Comparison of ENCODE assay signal across 8 cellular contexts in genomic region chr12:32134144-32134888, GRCh38. TPM values are rescaled to one million over a fixed set of nuclear protein-coding genes. Genes with fewer than 3 reads are reported as not detected.
DNase-seq lines count a peak whose midpoint lies in the region; ATAC-seq lines count a peak whose summit lies in the region.

No MANE protein-coding gene starts in this region.

- intact Hi-C loops in activated CD4-positive, alpha-beta T cell treated with anti-CD3 and anti-CD28 coated beads, Interleukin-2, amount 10 ng/mL, durations not matched to agents 24 days and 14 days (cut with micrococcal nuclease): loop anchor here (1.0 to 10.0 kb wide), 6 partner anchors 27 to 476 kb away; partner anchors contain the start of genes AMN1 and ETFBKMT

- peaks cover 11% of the 10 kb centered on the region for H3K4me1 Mint-ChIP-seq in activated CD4-positive, alpha-beta T cell treated with anti-CD3 and anti-CD28 coated beads, Interleukin-2, amount 10 ng/mL, durations not matched to agents 24 days and 14 days

- peak overlapping the region; percentile 43 for H3K27ac Mint-ChIP-seq in activated CD4-positive, alpha-beta T cell treated with anti-CD3 and anti-CD28 coated beads, Interleukin-2, amount 10 ng/mL, durations not matched to agents 24 days and 14 days

- H3K9me3 Mint-ChIP-seq in activated CD4-positive, alpha-beta T cell treated with anti-CD3 and anti-CD28 coated beads, Interleukin-2, amount 10 ng/mL, durations not matched to agents 24 days and 14 days: no peaks in the 10 kb centered on the region

- H3K27me3 Mint-ChIP-seq in activated CD4-positive, alpha-beta T cell treated with anti-CD3 and anti-CD28 coated beads, Interleukin-2, amount 10 ng/mL, durations not matched to agents 24 days and 14 days: peaks cover 7% of the 10 kb centered on the region

- peak; percentile 75 for DNase-seq in activated effector memory CD4-positive, alpha-beta T cell treated with anti-CD3 and anti-CD28 coated beads, Interleukin-2, amount 50 U/mL, for 16 hours
- DNase-seq in activated effector memory CD4-positive, alpha-beta T cell treated with Interleukin-2 at 50 U/mL for 16 hours: no peak
- DNase-seq in activated CD4-positive, alpha-beta T cell treated with anti-CD3 and anti-CD28 coated beads, Interleukin-2, amount 10 ng/mL, durations not matched to agents 24 days and 14 days: peak; percentile 80
- DNase-seq in fibroblast of peridontal ligament (ENCODE audit: extremely low read depth) (peak; percentile 44), NCI-H1105 treated with DMSO at 0.1 percent for 48 hours (lab: John Stamatoyannopoulos, UW) (no peak), NCI-H1694 treated with DMSO at 0.1 percent for 48 hours (lab: John Stamatoyannopoulos, UW) (no peak)
- DNase-seq in stimulated activated naive CD8-positive, alpha-beta T cell treated with anti-CD3 and anti-CD28 coated beads, Interleukin-15, Interleukin-2, amounts not matched to agents 100 U/mL and 50 U/mL, for 24 hours: peak; percentile 67

- peaks cover 2% of the 10 kb centered on the region for H3K36me3 Mint-ChIP-seq in activated CD4-positive, alpha-beta T cell treated with anti-CD3 and anti-CD28 coated beads, Interleukin-2, amount 10 ng/mL, durations not matched to agents 24 days and 14 days (ENCODE audit: low read depth)

- peak overlapping the region; percentile 5 for H3K4me3 Mint-ChIP-seq in activated CD4-positive, alpha-beta T cell treated with anti-CD3 and anti-CD28 coated beads, Interleukin-2, amount 10 ng/mL, durations not matched to agents 24 days and 14 days

- ATAC-seq in HG03159 (IDR thresholded peaks at IDR 0.05; ENCODE audit: unreplicated experiment): peak; percentile 61
- ATAC-seq in stimulated activated naive CD8-positive, alpha-beta T cell treated with anti-CD3 and anti-CD28 coated beads, Interleukin-15, Interleukin-2, amounts not matched to agents 100 U/mL and 50 U/mL, for 24 hours: peak; percentile 98

RNA-seq across cellular contexts. Expression of gene BICD1, which starts 27.7 kb away (rescaled TPM):
- total RNA-seq in activated CD4-positive, alpha-beta T cell treated with anti-CD3 and anti-CD28 coated beads, Interleukin-2, amount 10 ng/mL, durations not matched to agents 24 days and 14 days: 16.0 and 18.2 TPM in 2 replicates

Comparison
In these comparisons a context has a peak if more than half of its experiments do, and no peak if none do; other contexts are left out.
1. DNase-seq: peak in activated effector memory CD4-positive, alpha-beta T cell treated with anti-CD3 and anti-CD28 coated beads, Interleukin-2, amount 50 U/mL, for 16 hours (single experiment), activated CD4-positive, alpha-beta T cell treated with anti-CD3 and anti-CD28 coated beads, Interleukin-2, amount 10 ng/mL, durations not matched to agents 24 days and 14 days (single experiment), fibroblast of peridontal ligament (single experiment) and stimulated activated naive CD8-positive, alpha-beta T cell treated with anti-CD3 and anti-CD28 coated beads, Interleukin-15, Interleukin-2, amounts not matched to agents 100 U/mL and 50 U/mL, for 24 hours (single experiment); none in activated effector memory CD4-positive, alpha-beta T cell treated with Interleukin-2 at 50 U/mL for 16 hours (single experiment), NCI-H1105 treated with DMSO at 0.1 percent for 48 hours (single experiment) and NCI-H1694 treated with DMSO at 0.1 percent for 48 hours (single experiment).